In genomic region chr5:142851731-142852130, GRCh38 we compare ENCODE assay signal across 18 cellular contexts.
"Had no signal": no experiment of that assay in that cellular context is flagged by ENCODE, and none has a peak within 500 bp of the region (broad histone marks: within the 10 kb centered on the region; RNA-seq: fewer than 3 reads in every experiment).

No MANE protein-coding gene starts in this region.

- H3K36me3 Mint-ChIP-seq: immature natural killer cell; stimulated activated memory B cell treated with anti-CD40 and anti-IgM and Interleukin-4, amounts not matched to agents 10 μg/mL and 1 μg/mL and 100 μg/mL, for 72 hours had no signal

- H3K4me3 Mint-ChIP-seq: stimulated activated memory B cell treated with anti-CD40 and anti-IgM and Interleukin-4, amounts not matched to agents 10 μg/mL and 1 μg/mL and 100 μg/mL, for 72 hours had no signal

- H3K27ac ChIP-seq: dorsolateral prefrontal cortex, left ventricle myocardium inferior, lower lobe of right lung, pancreas, spleen, transverse colon, upper lobe of right lung, uterus had no signal

- DNase-seq: dorsolateral prefrontal cortex; effector CD4-positive, alpha-beta T cell; hypothalamus; immature natural killer cell; islet precursor cell; kidney glomerular epithelial cell; left colon; left ventricle myocardium inferior; lower lobe of right lung; pancreas; spleen; stimulated activated CD4-positive, alpha-beta T cell treated with anti-CD3 and anti-CD28 coated beads, Interleukin-4, amount 100 ng/mL, for 4 hours; stimulated activated naive CD8-positive, alpha-beta T cell treated with anti-CD3 and anti-CD28 coated beads, Interleukin-15, Interleukin-2, amounts not matched to agents 100 U/mL and 50 U/mL, for 24 hours; transverse colon; upper lobe of right lung; uterus had no signal

- H3K36me3 ChIP-seq: left ventricle myocardium inferior, lower lobe of right lung, pancreas, spleen, transverse colon, upper lobe of right lung, uterus had no signal

- H3K9me3 ChIP-seq: left ventricle myocardium inferior, lower lobe of right lung, pancreas, spleen, transverse colon, upper lobe of right lung, uterus had no signal

- ATAC-seq: left colon; lower lobe of right lung; pancreas; sciatic nerve; stimulated activated memory B cell treated with anti-CD40 and anti-IgM and Interleukin-4, amounts not matched to agents 10 μg/mL and 1 μg/mL and 100 μg/mL, for 72 hours; stimulated activated naive CD8-positive, alpha-beta T cell treated with anti-CD3 and anti-CD28 coated beads, Interleukin-15, Interleukin-2, amounts not matched to agents 100 U/mL and 50 U/mL, for 24 hours; upper lobe of right lung had no signal

- H3K27me3 Mint-ChIP-seq: stimulated activated memory B cell treated with anti-CD40 and anti-IgM and Interleukin-4, amounts not matched to agents 10 μg/mL and 1 μg/mL and 100 μg/mL, for 72 hours had no signal

- H3K4me3 ChIP-seq: dorsolateral prefrontal cortex, left ventricle myocardium inferior, lower lobe of right lung, pancreas, spleen, transverse colon, upper lobe of right lung, uterus had no signal

- H3K4me1 ChIP-seq: uterus had no signal

- H3K27me3 ChIP-seq: dorsolateral prefrontal cortex, pancreas, spleen, transverse colon, upper lobe of right lung, uterus had no signal

- H3K27ac Mint-ChIP-seq: stimulated activated memory B cell treated with anti-CD40 and anti-IgM and Interleukin-4, amounts not matched to agents 10 μg/mL and 1 μg/mL and 100 μg/mL, for 72 hours had no signal

- H3K9me3 Mint-ChIP-seq: immature natural killer cell; stimulated activated memory B cell treated with anti-CD40 and anti-IgM and Interleukin-4, amounts not matched to agents 10 μg/mL and 1 μg/mL and 100 μg/mL, for 72 hours had no signal
